1 cellular context compared by ENCODE assay signal in the genomic region with DNA sequence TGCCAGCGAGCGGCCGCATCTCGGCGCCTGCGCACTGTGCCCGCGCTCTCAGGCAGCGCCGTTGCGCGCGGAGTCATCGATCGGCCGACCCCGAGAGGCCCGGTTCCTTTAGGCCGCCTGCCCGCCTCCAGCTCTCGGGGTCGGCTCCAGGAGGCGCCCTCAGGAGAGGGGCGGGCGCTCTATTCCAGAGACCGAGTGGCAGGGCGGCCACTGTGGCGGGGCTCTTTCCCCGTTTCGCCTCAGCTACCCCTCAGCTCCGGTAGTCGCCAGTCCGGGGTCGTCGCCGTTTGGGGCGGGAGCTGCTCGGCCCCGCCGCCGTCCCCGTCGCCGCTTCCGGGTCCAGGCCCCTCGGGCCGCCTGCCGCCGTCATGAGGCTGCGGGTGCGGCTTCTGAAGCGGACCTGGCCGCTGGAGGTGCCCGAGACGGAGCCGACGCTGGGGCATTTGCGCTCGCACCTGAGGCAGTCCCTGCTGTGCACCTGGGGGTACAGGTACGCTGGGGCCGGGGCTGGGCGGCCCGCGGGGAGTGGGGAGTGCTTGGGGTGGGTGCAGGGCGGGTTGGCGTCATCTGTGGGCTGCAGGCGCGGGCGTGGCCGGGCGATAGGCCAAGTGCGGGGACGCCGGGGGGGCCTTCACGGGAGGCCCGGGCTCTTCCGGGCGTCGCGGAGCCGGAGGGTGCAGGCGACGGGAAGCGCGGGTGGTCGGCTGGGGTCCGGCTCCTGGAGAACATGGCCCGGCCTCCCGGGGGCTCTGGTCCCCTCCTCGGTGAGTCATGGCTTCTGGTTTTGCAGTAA.
TF ChIP-seq lines count a peak whose summit lies in the region.

A gene (plus strand): TSS at position 177 of the 793 bp plus-strand sequence. CDS start 192 bp downstream, at position 369.

TF ChIP-seq in K562, 482 proteins besides CTCF, POLR2A, EP300 and RAD21 (continued from another document and continues in another):
- TF ChIP-seq, protein P1, sequence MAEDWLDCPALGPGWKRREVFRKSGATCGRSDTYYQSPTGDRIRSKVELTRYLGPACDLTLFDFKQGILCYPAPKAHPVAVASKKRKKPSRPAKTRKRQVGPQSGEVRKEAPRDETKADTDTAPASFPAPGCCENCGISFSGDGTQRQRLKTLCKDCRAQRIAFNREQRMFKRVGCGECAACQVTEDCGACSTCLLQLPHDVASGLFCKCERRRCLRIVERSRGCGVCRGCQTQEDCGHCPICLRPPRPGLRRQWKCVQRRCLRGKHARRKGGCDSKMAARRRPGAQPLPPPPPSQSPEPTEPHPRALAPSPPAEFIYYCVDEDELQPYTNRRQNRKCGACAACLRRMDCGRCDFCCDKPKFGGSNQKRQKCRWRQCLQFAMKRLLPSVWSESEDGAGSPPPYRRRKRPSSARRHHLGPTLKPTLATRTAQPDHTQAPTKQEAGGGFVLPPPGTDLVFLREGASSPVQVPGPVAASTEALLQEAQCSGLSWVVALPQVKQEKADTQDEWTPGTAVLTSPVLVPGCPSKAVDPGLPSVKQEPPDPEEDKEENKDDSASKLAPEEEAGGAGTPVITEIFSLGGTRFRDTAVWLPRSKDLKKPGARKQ (CRISPR knock-in tag; IDR thresholded peaks at IDR 0.05), result no peak
- TF ChIP-seq ERF (CRISPR knock-in tag; IDR thresholded peaks at IDR 0.05) (no peak), ZNF644 (tag; IDR thresholded peaks at IDR 0.05; ENCODE audit: low read depth) (no peak), GATA2 (CRISPR knock-in tag; IDR thresholded peaks at IDR 0.05) (no peak), FOXK1 (CRISPR knock-in tag; IDR thresholded peaks at IDR 0.05; ENCODE audit: borderline replicate concordance) (no peak), NFYB (IDR thresholded peaks at IDR 0.05; ENCODE audit: extremely low read depth, insufficient read length) (no peak), CCAR2 (IDR thresholded peaks at IDR 0.05; ENCODE audit: low read depth, low read length) (no peak), TCF7 (IDR thresholded peaks at IDR 0.05; ENCODE audit: borderline replicate concordance) (no peak), BRF1 (IDR thresholded peaks at IDR 0.05; ENCODE audit: borderline replicate concordance, extremely low read depth, insufficient read length) (no peak), ZNF146 (CRISPR knock-in tag; IDR thresholded peaks at IDR 0.05; ENCODE audit: unreplicated experiment) (no peak), ZKSCAN1 (IDR thresholded peaks at IDR 0.05; ENCODE audit: low read depth, low read length) (no peak), HMGN3 (IDR thresholded peaks at IDR 0.05; ENCODE audit: borderline replicate concordance, extremely low read depth, insufficient read length, low read depth, low read length) (peak; percentile 39), PCBP1 (IDR thresholded peaks at IDR 0.05; ENCODE audit: low read depth, low read length, poor library complexity, severe bottlenecking) (peak; percentile 28), LEF1 (IDR thresholded peaks at IDR 0.05) (no peak), ZNF184 (CRISPR knock-in tag; IDR thresholded peaks at IDR 0.05) (no peak), EP400 (IDR thresholded peaks at IDR 0.05) (peak; percentile 76), CBX1 (IDR thresholded peaks at IDR 0.05; ENCODE audit: low read depth) (0 out of 2 replicates have a peak, but pooled peaks have one; percentile 35), RAD51 (IDR thresholded peaks at IDR 0.05; ENCODE audit: borderline replicate concordance, low read depth) (no peak), FOXA1 (IDR thresholded peaks at IDR 0.05; ENCODE audit: borderline replicate concordance) (no peak), ZNF124 (CRISPR knock-in tag; IDR thresholded peaks at IDR 0.05) (no peak), ZNF324 (CRISPR knock-in tag; IDR thresholded peaks at IDR 0.05) (no peak), CC2D1A (IDR thresholded peaks at IDR 0.05) (no peak), SAFB (IDR thresholded peaks at IDR 0.05; ENCODE audit: borderline replicate concordance, low read depth, low read length) (no peak), ELF2 (CRISPR knock-in tag; IDR thresholded peaks at IDR 0.05) (peak; percentile 90), NFE2L1 (tag; IDR thresholded peaks at IDR 0.05; ENCODE audit: borderline replicate concordance, low read depth) (no peak), SMARCA4 (IDR thresholded peaks at IDR 0.05) (no peak), HNRNPUL1 (IDR thresholded peaks at IDR 0.05; ENCODE audit: low read length) (no peak), ZNF766 (CRISPR knock-in tag; conservative IDR thresholded peaks at IDR 0.05) (no peak), STAT5A (IDR thresholded peaks at IDR 0.05; ENCODE audit: borderline replicate concordance, low read length) (no peak), MECOM (CRISPR knock-in tag; IDR thresholded peaks at IDR 0.05) (no peak), ZNF778 (CRISPR knock-in tag; IDR thresholded peaks at IDR 0.05) (no peak), ZNF436 (CRISPR knock-in tag; IDR thresholded peaks at IDR 0.05) (no peak), BMI1 (IDR thresholded peaks at IDR 0.05; ENCODE audit: low read length) (no peak)
- TF ChIP-seq, protein P2, sequence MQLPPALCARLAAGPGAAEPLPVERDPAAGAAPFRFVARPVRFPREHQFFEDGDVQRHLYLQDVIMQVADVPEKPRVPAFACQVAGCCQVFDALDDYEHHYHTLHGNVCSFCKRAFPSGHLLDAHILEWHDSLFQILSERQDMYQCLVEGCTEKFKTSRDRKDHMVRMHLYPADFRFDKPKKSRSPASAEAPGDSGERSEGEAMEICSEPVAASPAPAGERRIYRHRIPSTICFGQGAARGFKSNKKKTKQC (CRISPR knock-in tag; IDR thresholded peaks at IDR 0.05), result no peak; the same call in 1 of the 2 replicates
- TF ChIP-seq, protein P3, sequence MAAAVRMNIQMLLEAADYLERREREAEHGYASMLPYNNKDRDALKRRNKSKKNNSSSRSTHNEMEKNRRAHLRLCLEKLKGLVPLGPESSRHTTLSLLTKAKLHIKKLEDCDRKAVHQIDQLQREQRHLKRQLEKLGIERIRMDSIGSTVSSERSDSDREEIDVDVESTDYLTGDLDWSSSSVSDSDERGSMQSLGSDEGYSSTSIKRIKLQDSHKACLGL (CRISPR knock-in tag; IDR thresholded peaks at IDR 0.05; ENCODE audit: borderline replicate concordance, poor library complexity, severe bottlenecking), result no peak
- TF ChIP-seq, protein P4, sequence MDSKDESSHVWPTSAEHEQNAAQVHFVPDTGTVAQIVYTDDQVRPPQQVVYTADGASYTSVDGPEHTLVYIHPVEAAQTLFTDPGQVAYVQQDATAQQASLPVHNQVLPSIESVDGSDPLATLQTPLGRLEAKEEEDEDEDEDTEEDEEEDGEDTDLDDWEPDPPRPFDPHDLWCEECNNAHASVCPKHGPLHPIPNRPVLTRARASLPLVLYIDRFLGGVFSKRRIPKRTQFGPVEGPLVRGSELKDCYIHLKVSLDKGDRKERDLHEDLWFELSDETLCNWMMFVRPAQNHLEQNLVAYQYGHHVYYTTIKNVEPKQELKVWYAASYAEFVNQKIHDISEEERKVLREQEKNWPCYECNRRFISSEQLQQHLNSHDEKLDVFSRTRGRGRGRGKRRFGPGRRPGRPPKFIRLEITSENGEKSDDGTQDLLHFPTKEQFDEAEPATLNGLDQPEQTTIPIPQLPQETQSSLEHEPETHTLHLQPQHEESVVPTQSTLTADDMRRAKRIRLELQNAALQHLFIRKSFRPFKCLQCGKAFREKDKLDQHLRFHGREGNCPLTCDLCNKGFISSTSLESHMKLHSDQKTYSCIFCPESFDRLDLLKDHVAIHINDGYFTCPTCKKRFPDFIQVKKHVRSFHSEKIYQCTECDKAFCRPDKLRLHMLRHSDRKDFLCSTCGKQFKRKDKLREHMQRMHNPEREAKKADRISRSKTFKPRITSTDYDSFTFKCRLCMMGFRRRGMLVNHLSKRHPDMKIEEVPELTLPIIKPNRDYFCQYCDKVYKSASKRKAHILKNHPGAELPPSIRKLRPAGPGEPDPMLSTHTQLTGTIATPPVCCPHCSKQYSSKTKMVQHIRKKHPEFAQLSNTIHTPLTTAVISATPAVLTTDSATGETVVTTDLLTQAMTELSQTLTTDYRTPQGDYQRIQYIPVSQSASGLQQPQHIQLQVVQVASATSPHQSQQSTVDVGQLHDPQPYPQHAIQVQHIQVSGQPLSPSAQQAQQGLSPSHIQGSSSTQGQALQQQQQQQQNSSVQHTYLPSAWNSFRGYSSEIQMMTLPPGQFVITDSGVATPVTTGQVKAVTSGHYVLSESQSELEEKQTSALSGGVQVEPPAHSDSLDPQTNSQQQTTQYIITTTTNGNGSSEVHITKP (IDR thresholded peaks at IDR 0.05; ENCODE audit: partially characterized antibody), result peak; percentile 8
- TF ChIP-seq, protein P5, sequence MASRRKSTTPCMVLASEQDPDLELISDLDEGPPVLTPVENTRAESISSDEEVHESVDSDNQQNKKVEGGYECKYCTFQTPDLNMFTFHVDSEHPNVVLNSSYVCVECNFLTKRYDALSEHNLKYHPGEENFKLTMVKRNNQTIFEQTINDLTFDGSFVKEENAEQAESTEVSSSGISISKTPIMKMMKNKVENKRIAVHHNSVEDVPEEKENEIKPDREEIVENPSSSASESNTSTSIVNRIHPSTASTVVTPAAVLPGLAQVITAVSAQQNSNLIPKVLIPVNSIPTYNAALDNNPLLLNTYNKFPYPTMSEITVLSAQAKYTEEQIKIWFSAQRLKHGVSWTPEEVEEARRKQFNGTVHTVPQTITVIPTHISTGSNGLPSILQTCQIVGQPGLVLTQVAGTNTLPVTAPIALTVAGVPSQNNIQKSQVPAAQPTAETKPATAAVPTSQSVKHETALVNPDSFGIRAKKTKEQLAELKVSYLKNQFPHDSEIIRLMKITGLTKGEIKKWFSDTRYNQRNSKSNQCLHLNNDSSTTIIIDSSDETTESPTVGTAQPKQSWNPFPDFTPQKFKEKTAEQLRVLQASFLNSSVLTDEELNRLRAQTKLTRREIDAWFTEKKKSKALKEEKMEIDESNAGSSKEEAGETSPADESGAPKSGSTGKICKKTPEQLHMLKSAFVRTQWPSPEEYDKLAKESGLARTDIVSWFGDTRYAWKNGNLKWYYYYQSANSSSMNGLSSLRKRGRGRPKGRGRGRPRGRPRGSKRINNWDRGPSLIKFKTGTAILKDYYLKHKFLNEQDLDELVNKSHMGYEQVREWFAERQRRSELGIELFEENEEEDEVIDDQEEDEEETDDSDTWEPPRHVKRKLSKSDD (conservative IDR thresholded peaks at IDR 0.05; ENCODE audit: low read length), result no peak
- TF ChIP-seq, protein P6, sequence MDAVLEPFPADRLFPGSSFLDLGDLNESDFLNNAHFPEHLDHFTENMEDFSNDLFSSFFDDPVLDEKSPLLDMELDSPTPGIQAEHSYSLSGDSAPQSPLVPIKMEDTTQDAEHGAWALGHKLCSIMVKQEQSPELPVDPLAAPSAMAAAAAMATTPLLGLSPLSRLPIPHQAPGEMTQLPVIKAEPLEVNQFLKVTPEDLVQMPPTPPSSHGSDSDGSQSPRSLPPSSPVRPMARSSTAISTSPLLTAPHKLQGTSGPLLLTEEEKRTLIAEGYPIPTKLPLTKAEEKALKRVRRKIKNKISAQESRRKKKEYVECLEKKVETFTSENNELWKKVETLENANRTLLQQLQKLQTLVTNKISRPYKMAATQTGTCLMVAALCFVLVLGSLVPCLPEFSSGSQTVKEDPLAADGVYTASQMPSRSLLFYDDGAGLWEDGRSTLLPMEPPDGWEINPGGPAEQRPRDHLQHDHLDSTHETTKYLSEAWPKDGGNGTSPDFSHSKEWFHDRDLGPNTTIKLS (IDR thresholded peaks at IDR 0.05; ENCODE audit: borderline replicate concordance, low read depth), result no peak
- TF ChIP-seq, protein P7, sequence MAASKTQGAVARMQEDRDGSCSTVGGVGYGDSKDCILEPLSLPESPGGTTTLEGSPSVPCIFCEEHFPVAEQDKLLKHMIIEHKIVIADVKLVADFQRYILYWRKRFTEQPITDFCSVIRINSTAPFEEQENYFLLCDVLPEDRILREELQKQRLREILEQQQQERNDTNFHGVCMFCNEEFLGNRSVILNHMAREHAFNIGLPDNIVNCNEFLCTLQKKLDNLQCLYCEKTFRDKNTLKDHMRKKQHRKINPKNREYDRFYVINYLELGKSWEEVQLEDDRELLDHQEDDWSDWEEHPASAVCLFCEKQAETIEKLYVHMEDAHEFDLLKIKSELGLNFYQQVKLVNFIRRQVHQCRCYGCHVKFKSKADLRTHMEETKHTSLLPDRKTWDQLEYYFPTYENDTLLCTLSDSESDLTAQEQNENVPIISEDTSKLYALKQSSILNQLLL (CRISPR knock-in tag; IDR thresholded peaks at IDR 0.05; ENCODE audit: borderline replicate concordance), result no peak
- TF ChIP-seq, protein P8, sequence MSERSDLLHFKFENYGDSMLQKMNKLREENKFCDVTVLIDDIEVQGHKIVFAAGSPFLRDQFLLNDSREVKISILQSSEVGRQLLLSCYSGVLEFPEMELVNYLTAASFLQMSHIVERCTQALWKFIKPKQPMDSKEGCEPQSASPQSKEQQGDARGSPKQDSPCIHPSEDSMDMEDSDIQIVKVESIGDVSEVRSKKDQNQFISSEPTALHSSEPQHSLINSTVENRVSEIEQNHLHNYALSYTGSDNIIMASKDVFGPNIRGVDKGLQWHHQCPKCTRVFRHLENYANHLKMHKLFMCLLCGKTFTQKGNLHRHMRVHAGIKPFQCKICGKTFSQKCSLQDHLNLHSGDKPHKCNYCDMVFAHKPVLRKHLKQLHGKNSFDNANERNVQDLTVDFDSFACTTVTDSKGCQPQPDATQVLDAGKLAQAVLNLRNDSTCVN (CRISPR knock-in tag; IDR thresholded peaks at IDR 0.05), result no peak
- TF ChIP-seq, protein P9, sequence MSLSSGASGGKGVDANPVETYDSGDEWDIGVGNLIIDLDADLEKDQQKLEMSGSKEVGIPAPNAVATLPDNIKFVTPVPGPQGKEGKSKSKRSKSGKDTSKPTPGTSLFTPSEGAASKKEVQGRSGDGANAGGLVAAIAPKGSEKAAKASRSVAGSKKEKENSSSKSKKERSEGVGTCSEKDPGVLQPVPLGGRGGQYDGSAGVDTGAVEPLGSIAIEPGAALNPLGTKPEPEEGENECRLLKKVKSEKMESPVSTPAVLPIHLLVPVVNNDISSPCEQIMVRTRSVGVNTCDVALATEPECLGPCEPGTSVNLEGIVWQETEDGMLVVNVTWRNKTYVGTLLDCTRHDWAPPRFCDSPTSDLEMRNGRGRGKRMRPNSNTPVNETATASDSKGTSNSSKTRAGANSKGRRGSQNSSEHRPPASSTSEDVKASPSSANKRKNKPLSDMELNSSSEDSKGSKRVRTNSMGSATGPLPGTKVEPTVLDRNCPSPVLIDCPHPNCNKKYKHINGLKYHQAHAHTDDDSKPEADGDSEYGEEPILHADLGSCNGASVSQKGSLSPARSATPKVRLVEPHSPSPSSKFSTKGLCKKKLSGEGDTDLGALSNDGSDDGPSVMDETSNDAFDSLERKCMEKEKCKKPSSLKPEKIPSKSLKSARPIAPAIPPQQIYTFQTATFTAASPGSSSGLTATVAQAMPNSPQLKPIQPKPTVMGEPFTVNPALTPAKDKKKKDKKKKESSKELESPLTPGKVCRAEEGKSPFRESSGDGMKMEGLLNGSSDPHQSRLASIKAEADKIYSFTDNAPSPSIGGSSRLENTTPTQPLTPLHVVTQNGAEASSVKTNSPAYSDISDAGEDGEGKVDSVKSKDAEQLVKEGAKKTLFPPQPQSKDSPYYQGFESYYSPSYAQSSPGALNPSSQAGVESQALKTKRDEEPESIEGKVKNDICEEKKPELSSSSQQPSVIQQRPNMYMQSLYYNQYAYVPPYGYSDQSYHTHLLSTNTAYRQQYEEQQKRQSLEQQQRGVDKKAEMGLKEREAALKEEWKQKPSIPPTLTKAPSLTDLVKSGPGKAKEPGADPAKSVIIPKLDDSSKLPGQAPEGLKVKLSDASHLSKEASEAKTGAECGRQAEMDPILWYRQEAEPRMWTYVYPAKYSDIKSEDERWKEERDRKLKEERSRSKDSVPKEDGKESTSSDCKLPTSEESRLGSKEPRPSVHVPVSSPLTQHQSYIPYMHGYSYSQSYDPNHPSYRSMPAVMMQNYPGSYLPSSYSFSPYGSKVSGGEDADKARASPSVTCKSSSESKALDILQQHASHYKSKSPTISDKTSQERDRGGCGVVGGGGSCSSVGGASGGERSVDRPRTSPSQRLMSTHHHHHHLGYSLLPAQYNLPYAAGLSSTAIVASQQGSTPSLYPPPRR (CRISPR knock-in tag; IDR thresholded peaks at IDR 0.05; ENCODE audit: borderline replicate concordance), result no peak
